Comparison of ENCODE assay signal across 9 cellular contexts in the genomic region with DNA sequence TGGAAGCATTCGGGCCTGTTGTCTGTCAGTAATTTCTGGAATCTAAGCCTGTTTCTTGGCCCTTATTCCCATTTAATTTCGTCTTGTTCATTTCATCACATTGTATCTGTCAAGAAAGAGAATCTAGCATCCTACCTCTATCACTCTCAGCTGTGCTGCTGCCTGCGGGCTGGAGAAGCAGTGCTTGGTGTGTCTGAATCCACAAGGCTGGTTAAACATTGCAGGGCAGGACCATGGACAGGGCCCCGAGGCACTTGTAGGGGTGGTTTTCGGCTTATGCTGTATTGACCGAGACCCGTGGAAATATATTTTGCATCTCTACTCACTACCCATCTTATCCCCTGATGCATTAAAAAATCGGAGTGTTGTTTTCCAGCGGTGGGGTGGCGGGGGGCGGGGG. TPM values are rescaled to one million over a fixed set of nuclear protein-coding genes. Genes with fewer than 3 reads are reported as not detected.
DNase-seq lines count a peak whose midpoint lies in the region; ATAC-seq, FAIRE-seq and TF ChIP-seq lines count a peak whose summit lies in the region.
"Had no signal": no experiment of that assay in that cellular context is flagged by ENCODE, and none has a peak within 500 bp of the region (broad histone marks: within the 10 kb centered on the region; RNA-seq: fewer than 3 reads in every experiment).

No MANE protein-coding gene starts in this region.

- no peak overlapping the region for H3K27ac Mint-ChIP-seq in stimulated activated naive B cell treated with anti-CD40 and anti-IgM and Interleukin-4, amounts not matched to agents 10 μg/mL and 1 μg/mL and 100 μg/mL, for 72 hours
- H3K27ac Mint-ChIP-seq: dendritic cell treated with granulocyte-macrophage colony-stimulating factor and Interleukin-4, amounts not matched to agents 40 ng/mL and 50 ng/mL, for 4 days had no signal

- in situ Hi-C loops in G401 (cut with HindIII; ENCODE audit: low sequenced_read_pairs): no loop called here
- in situ Hi-C loops in GM12878 (cut with MboI): no loop called here

- no peak overlapping the region for H3K4me3 Mint-ChIP-seq in stimulated activated naive B cell treated with anti-CD40 and anti-IgM and Interleukin-4, amounts not matched to agents 10 μg/mL and 1 μg/mL and 100 μg/mL, for 72 hours
- H3K4me3 Mint-ChIP-seq: dendritic cell treated with granulocyte-macrophage colony-stimulating factor and Interleukin-4, amounts not matched to agents 40 ng/mL and 50 ng/mL, for 4 days had no signal

- intact Hi-C loops in OCI-LY7 (cut with micrococcal nuclease; ENCODE audit: unreplicated experiment) (no loop called here), GM12878 (cut with micrococcal nuclease; ENCODE audit: unreplicated experiment) (no loop called here)

- no peak for TF ChIP-seq CTCF in OCI-LY7 (conservative IDR thresholded peaks at IDR 0.05; ENCODE audit: low read length)
- TF ChIP-seq CTCF in GM12878 (IDR thresholded peaks at IDR 0.05 in 2 of 3, conservative IDR thresholded peaks at IDR 0.05 in 1 of 3; ENCODE audit: control insufficient read depth in 2 of 3, extremely low read depth in 1 of 3, insufficient read depth in 1 of 3, low read depth in 3 of 3, low read length in 3 of 3): no peak
- TF ChIP-seq CTCF in kidney epithelial cell (IDR thresholded peaks at IDR 0.05; ENCODE audit: insufficient read depth, low read length, poor library complexity, severe bottlenecking): no peak

- H3K9me3 Mint-ChIP-seq in stimulated activated naive B cell treated with anti-CD40 and anti-IgM and Interleukin-4, amounts not matched to agents 10 μg/mL and 1 μg/mL and 100 μg/mL, for 72 hours: no peaks in the 10 kb centered on the region
- H3K9me3 Mint-ChIP-seq: dendritic cell treated with granulocyte-macrophage colony-stimulating factor and Interleukin-4, amounts not matched to agents 40 ng/mL and 50 ng/mL, for 4 days had no signal

- H3K27me3 Mint-ChIP-seq in stimulated activated naive B cell treated with anti-CD40 and anti-IgM and Interleukin-4, amounts not matched to agents 10 μg/mL and 1 μg/mL and 100 μg/mL, for 72 hours: peaks cover 64 to 76% of the 10 kb centered on the region in 2 donors

- no peak overlapping the region for H3K27ac ChIP-seq in OCI-LY7 (ENCODE audit: low read depth, low read length, poor library complexity, severe bottlenecking)
- H3K27ac ChIP-seq in GM12878 (ENCODE audit: control insufficient read depth, insufficient read depth): no peak overlapping the region

- POLR2A ChIA-PET in OCI-LY7 (lab: Charles Lee): no interaction called here
- POLR2A ChIA-PET in GM12878 (lab: Charles Lee): no interaction called here

- no peak overlapping the region for H3K9ac ChIP-seq in GM12878 (ENCODE audit: control insufficient read depth, insufficient read depth, low read length)

- H3K36me3 Mint-ChIP-seq in stimulated activated naive B cell treated with anti-CD40 and anti-IgM and Interleukin-4, amounts not matched to agents 10 μg/mL and 1 μg/mL and 100 μg/mL, for 72 hours: peaks cover 3 to 5% of the 10 kb centered on the region in 2 donors

- H3K4me1 ChIP-seq in OCI-LY7 (ENCODE audit: insufficient read depth, low read length, poor library complexity, severe bottlenecking): no peaks in the 10 kb centered on the region
- H3K4me1 ChIP-seq in GM12878 (ENCODE audit: control insufficient read depth, insufficient read depth, low read length): no peaks in the 10 kb centered on the region

- no peaks in the 10 kb centered on the region for H3K9me2 ChIP-seq in OCI-LY7 (ENCODE audit: insufficient read depth, low read length)

- no peak overlapping the region for H2AFZ ChIP-seq in OCI-LY7 (ENCODE audit: low read length)
- no peak overlapping the region for H2AFZ ChIP-seq in GM12878 (ENCODE audit: control insufficient read depth, low read depth, low read length)

- H3K79me2 ChIP-seq in OCI-LY7 (ENCODE audit: insufficient read depth, low read depth, low read length): no peaks in the 10 kb centered on the region
- no peaks in the 10 kb centered on the region for H3K79me2 ChIP-seq in GM12878 (ENCODE audit: control insufficient read depth, insufficient read depth, low read length)

- H3K27me3 ChIP-seq in GM12878 (replicated peaks in 1 of 2; ENCODE audit: control insufficient read depth in 2 of 2, insufficient read depth in 2 of 2, low read length in 1 of 2): peaks cover 12% of the 10 kb centered on the region in 2 experiments
- peaks cover 36% of the 10 kb centered on the region for H3K27me3 ChIP-seq in kidney epithelial cell (ENCODE audit: control insufficient read depth, insufficient read depth, low read length)

- H3K4me2 ChIP-seq in OCI-LY7 (ENCODE audit: low read length) (no peak overlapping the region), GM12878 (ENCODE audit: control insufficient read depth, insufficient read depth) (no peak overlapping the region)

- 37% methylated on average over 11 of the region's 11 CpGs for WGBS in GM12878 (ENCODE audit: insufficient coverage, insufficient replicate concordance, low lambda C conversion rate, missing lambda C conversion rate)

- no peaks in the 10 kb centered on the region for H3K9me3 ChIP-seq in OCI-LY7 (ENCODE audit: low read length)
- H3K9me3 ChIP-seq in GM12878 (replicated peaks; ENCODE audit: control insufficient read depth, insufficient read depth, low read length): no peaks in the 10 kb centered on the region

- SMC1A ChIA-PET in GM12878 (lab: Charles Lee; ENCODE audit: uncharacterized antibody, unreplicated experiment): no interaction called here

- FAIRE-seq in GM12878 (lab: Jason Lieb, UNC): no peak

- ATAC-seq in GM12878 (peak; percentile 65), HG03159 (IDR thresholded peaks at IDR 0.05; ENCODE audit: unreplicated experiment) (no peak)
- peak; percentile 42 to 44 for ATAC-seq in stimulated activated naive B cell treated with anti-CD40 and anti-IgM and Interleukin-4, amounts not matched to agents 10 μg/mL and 1 μg/mL and 100 μg/mL, for 72 hours (replicated peaks)

- CTCF ChIA-PET in OCI-LY7 (lab: Charles Lee; ENCODE audit: unreplicated experiment): no interaction called here
- CTCF ChIA-PET in GM12878 (lab: Yijun Ruan, JAX): no interaction called here

- H3K4me3 ChIP-seq in OCI-LY7 (ENCODE audit: low read depth, low read length, poor library complexity, severe bottlenecking) (no peak overlapping the region), GM12878 (no peak overlapping the region), kidney epithelial cell (ENCODE audit: low read depth, low read length) (no peak overlapping the region)

- BruUV-seq in OCI-LY7 (replicated peaks; lab: Mats Ljungman, UMichigan) (no TSS peak), GM12878 (replicated peaks; lab: Mats Ljungman, UMichigan) (no TSS peak)

- RAD21 ChIA-PET in GM12878 (lab: Charles Lee; ENCODE audit: unreplicated experiment): no interaction called here

- H4K20me1 ChIP-seq in OCI-LY7 (ENCODE audit: insufficient read depth, low read length) (no peaks in the 10 kb centered on the region), GM12878 (ENCODE audit: control insufficient read depth, insufficient read depth) (no peaks in the 10 kb centered on the region; the same call in 1 of the 2 replicates)

- no peak for TF ChIP-seq EP300 in GM12878 (IDR thresholded peaks at IDR 0.05; ENCODE audit: borderline replicate concordance in 1 of 2, control insufficient read depth in 1 of 2, low read depth in 2 of 2, low read length in 2 of 2)

- peaks cover 9 to 24% of the 10 kb centered on the region in 2 donors for H3K4me1 Mint-ChIP-seq in stimulated activated naive B cell treated with anti-CD40 and anti-IgM and Interleukin-4, amounts not matched to agents 10 μg/mL and 1 μg/mL and 100 μg/mL, for 72 hours

- DNase-seq in G401 (ENCODE audit: low spot score) (peak; percentile 36), OCI-LY7 (ENCODE audit: low spot score) (peak; percentile 48), GM12878 (ENCODE audit: low read depth, low spot score) (no peak), kidney epithelial cell (ENCODE audit: low read depth) (peak; percentile 37), NCI-H187 (lab: John Stamatoyannopoulos, UW) (no peak), SW480 (ENCODE audit: low spot score) (no peak)
- no peak for DNase-seq in stimulated activated naive B cell treated with anti-CD40 and anti-IgM and Interleukin-4, amounts not matched to agents 10 μg/mL and 1 μg/mL and 100 μg/mL, for 72 hours

- no peaks in the 10 kb centered on the region for H3K36me3 ChIP-seq in OCI-LY7 (ENCODE audit: insufficient read depth, low read length)
- H3K36me3 ChIP-seq in GM12878 (ENCODE audit: control insufficient read depth in 2 of 2, insufficient read depth in 2 of 2, low read length in 1 of 2): no peaks in the 10 kb centered on the region
- no peaks in the 10 kb centered on the region for H3K36me3 ChIP-seq in kidney epithelial cell (ENCODE audit: control insufficient read depth, insufficient read depth, low read length)

- no peak for TF ChIP-seq POLR2A in GM12878 (IDR thresholded peaks at IDR 0.05; ENCODE audit: low read depth, low read length)

- TF ChIP-seq RAD21 in GM12878 (IDR thresholded peaks at IDR 0.05; ENCODE audit: insufficient read depth, low read depth, low read length): no peak

RNA-seq across cellular contexts. Expression of gene RAB11FIP4, which starts 3.1 kb away (rescaled TPM):
- 29.4 and 34.1 TPM in 2 replicates for total RNA-seq in G401 (2014; rRNA removed; shearing (Covaris generic))
- total RNA-seq in OCI-LY7 (2014; rRNA removed; shearing (Covaris generic)): 5.8 and 6.3 TPM in 2 replicates
- total RNA-seq in OCI-LY7 (2022) (14.9 and 15.0 TPM in 2 replicates), GM12878 (2014; rRNA removed) (21.2 and 22.7 TPM in 2 replicates), GM12878 (2014; rRNA removed; fragmentation: Illumina TruSeq; extraction: Trizol) (18.8 and 20.1 TPM in 2 replicates), GM12878 (2021) (27.0 and 28.7 TPM in 2 replicates), kidney epithelial cell (19.6 and 26.5 TPM in 2 replicates)
- 40.5 and 45.1 TPM in 2 replicates for total RNA-seq in GM12878 (2013; cell fraction: nucleolus; rRNA removed)
- 4.9 TPM for polyA plus RNA-seq in GM12878 (2011; ENCODE audit: low read depth)
- polyA plus RNA-seq in GM12878 (2011; rRNA removed) (15.9 and 18.3 TPM in 2 replicates), GM12878 (2014; fragmentation: Illumina TruSeq; extraction: Trizol) (9.6 and 15.2 TPM in 2 replicates), GM12878 (2014; fragmentation: Nextera tagmentation; extraction: Ambion mirVana) (1 to 10 TPM; 1.4 to 1.8 TPM), GM12878 (2014; rRNA removed) (19.0 and 19.8 TPM in 2 replicates), GM12878 (2016; fragmentation: Nextera tagmentation; extraction: Ambion mirVana) (10 to 100 TPM; 15.8 to 17.0 TPM)
- 16.3 and 17.2 TPM in 2 replicates for polyA plus RNA-seq in GM12878 (2011; cell fraction: cytosol; rRNA removed)
- 23.3 and 26.8 TPM in 2 replicates for polyA plus RNA-seq in GM12878 (2011; cell fraction: nucleus; rRNA removed)
- 8.4 and 11.3 TPM in 2 replicates for polyA plus RNA-seq in GM12878 (2012)
- 31.9 and 40.7 TPM in 2 replicates for polyA minus RNA-seq in GM12878 (2011; rRNA and poly(A)+ RNA removed)
- 8.3 and 12.3 TPM in 2 replicates for polyA minus RNA-seq in GM12878 (2011; cell fraction: cytosol; rRNA and poly(A)+ RNA removed)
- polyA minus RNA-seq in GM12878 (2011; cell fraction: nucleus; rRNA and poly(A)+ RNA removed): 15.5 and 19.5 TPM in 2 replicates

Comparison
In these comparisons a context has a peak if more than half of its experiments do, and no peak if none do; other contexts are left out.
1. DNase-seq: peak in G401 (single experiment), OCI-LY7 (single experiment) and kidney epithelial cell (single experiment); none in GM12878 (single experiment), stimulated activated naive B cell treated with anti-CD40 and anti-IgM and Interleukin-4, amounts not matched to agents 10 μg/mL and 1 μg/mL and 100 μg/mL, for 72 hours (single experiment), NCI-H187 (0 of 2) and SW480 (single experiment).